In genomic region chr4:139694522-139694921, GRCh38 we compare ENCODE assay signal across 20 cellular contexts. TPM values are rescaled to one million over a fixed set of nuclear protein-coding genes. Genes with fewer than 3 reads are reported as not detected.
A peak's percentile ranks its signal among the peaks of the same experiment; 100 is the strongest.
DNase-seq lines count a peak whose midpoint lies in the region; ATAC-seq, FAIRE-seq and TF ChIP-seq lines count a peak whose summit lies in the region.
"Had no signal": no experiment of that assay in that cellular context is flagged by ENCODE, and none has a peak within 500 bp of the region (broad histone marks: within the 10 kb centered on the region; RNA-seq: fewer than 3 reads in every experiment).

No MANE protein-coding gene starts in this region.

- peaks cover 4% of the 10 kb centered on the region in 2 donors for H3K9me3 Mint-ChIP-seq in stimulated activated naive B cell treated with anti-CD40 and anti-IgM and Interleukin-4, amounts not matched to agents 10 μg/mL and 1 μg/mL and 100 μg/mL, for 72 hours

- H3K27ac ChIP-seq in HepG2 (ENCODE audit: extremely low read length, insufficient read depth, low read length) = peak overlapping the region; percentile 97
- no peak overlapping the region for H3K27ac ChIP-seq in right lobe of liver
- H3K27ac ChIP-seq: 22Rv1; A549; BLaER1 treated with 17β-estradiol and CSF1 and Interleukin-3, amounts not matched to agents 10 nM and 100 nM had no signal

- BruUV-seq in HepG2 (replicated peaks; lab: Mats Ljungman, UMichigan) = no TSS peak

- no peak overlapping the region for H3K27ac Mint-ChIP-seq in stimulated activated naive B cell treated with anti-CD40 and anti-IgM and Interleukin-4, amounts not matched to agents 10 μg/mL and 1 μg/mL and 100 μg/mL, for 72 hours
- H3K27ac Mint-ChIP-seq: B cell; CD4-positive, alpha-beta T cell; CD8-positive, alpha-beta T cell had no signal

- H3K4me3 ChIP-seq in HepG2 (replicated peaks in 1 of 3; ENCODE audit: insufficient read depth in 1 of 3, low read depth in 2 of 3, low read length in 3 of 3) = no peak overlapping the region
- no peak overlapping the region for H3K4me3 ChIP-seq in right lobe of liver
- H3K4me3 ChIP-seq: A549; BLaER1 treated with 17β-estradiol and CSF1 and Interleukin-3, amounts not matched to agents 10 nM and 100 nM had no signal

- CTCF ChIA-PET in HepG2 (lab: Yijun Ruan, JAX; ENCODE audit: low intra/inter-chr PET ratio, low total read pairs) = no interaction called here

- TF ChIP-seq POLR2A in HepG2 (IDR thresholded peaks at IDR 0.05; ENCODE audit: insufficient read depth in 1 of 2, low read depth in 2 of 2, low read length in 2 of 2) (no peak), right lobe of liver (IDR thresholded peaks at IDR 0.05) (no peak)

- ATAC-seq in HepG2 = no peak
- no peak for ATAC-seq in right lobe of liver
- ATAC-seq in stimulated activated naive B cell treated with anti-CD40 and anti-IgM and Interleukin-4, amounts not matched to agents 10 μg/mL and 1 μg/mL and 100 μg/mL, for 72 hours (replicated peaks) = no peak
- ATAC-seq: A549; CD8-positive, alpha-beta T cell had no signal

- no peaks in the 10 kb centered on the region for H3K9me3 ChIP-seq in HepG2 (ENCODE audit: low read length)
- H3K9me3 ChIP-seq in right lobe of liver = no peaks in the 10 kb centered on the region
- H3K9me3 ChIP-seq: Caco-2 had no signal

- peaks cover 4 to 13% of the 10 kb centered on the region in 2 donors for H3K4me1 Mint-ChIP-seq in stimulated activated naive B cell treated with anti-CD40 and anti-IgM and Interleukin-4, amounts not matched to agents 10 μg/mL and 1 μg/mL and 100 μg/mL, for 72 hours

- H3K79me2 ChIP-seq in HepG2 (ENCODE audit: insufficient read depth, low read length) = peaks cover 64% of the 10 kb centered on the region

- intact Hi-C loops in HepG2 (cut with micrococcal nuclease; ENCODE audit: unreplicated experiment) (no loop called here), right lobe of liver (cut with DNase I) (no loop called here)

- TF ChIP-seq CTCF in HepG2 (CRISPR knock-in tag; IDR thresholded peaks at IDR 0.05) = no peak
- TF ChIP-seq CTCF in right lobe of liver (IDR thresholded peaks at IDR 0.05) = no peak

- no peak overlapping the region for H2AFZ ChIP-seq in HepG2 (ENCODE audit: low read length)

- no peak for TF ChIP-seq RAD21 in HepG2 (CRISPR knock-in tag; IDR thresholded peaks at IDR 0.05)

- no peaks in the 10 kb centered on the region for H3K27me3 ChIP-seq in HepG2 (ENCODE audit: control insufficient read depth in 1 of 2, insufficient read depth in 2 of 2, low read length in 2 of 2)
- no peaks in the 10 kb centered on the region for H3K27me3 ChIP-seq in right lobe of liver
- H3K27me3 ChIP-seq: BLaER1 treated with 17β-estradiol and CSF1 and Interleukin-3, amounts not matched to agents 10 nM and 100 nM had no signal

- TF ChIP-seq EP300 in HepG2 (IDR thresholded peaks at IDR 0.05; ENCODE audit: low read depth in 2 of 2, low read length in 2 of 2) (no peak), HepG2 (CRISPR knock-in tag; IDR thresholded peaks at IDR 0.05; ENCODE audit: borderline replicate concordance) (no peak)

- H3K36me3 Mint-ChIP-seq in stimulated activated naive B cell treated with anti-CD40 and anti-IgM and Interleukin-4, amounts not matched to agents 10 μg/mL and 1 μg/mL and 100 μg/mL, for 72 hours = peaks cover 3 to 11% of the 10 kb centered on the region in 2 donors
- H3K36me3 Mint-ChIP-seq: CD8-positive, alpha-beta T cell had no signal

- no peaks in the 10 kb centered on the region for H4K20me1 ChIP-seq in HepG2 (ENCODE audit: insufficient read depth, low read length)
- H4K20me1 ChIP-seq: BLaER1 treated with 17β-estradiol and CSF1 and Interleukin-3, amounts not matched to agents 10 nM and 100 nM had no signal

- peaks cover 66% of the 10 kb centered on the region for H3K4me1 ChIP-seq in HepG2 (ENCODE audit: insufficient read depth, low read length)
- H3K4me1 ChIP-seq in right lobe of liver = peaks cover 0 to 44% (median 20%) of the 10 kb centered on the region in 4 donors
- H3K4me1 ChIP-seq: A549 had no signal

- DNase-seq in HepG2 (ENCODE audit: low spot score) (no peak), right lobe of liver (no peak), amniotic epithelial cell (ENCODE audit: low read depth) (peak; percentile 81), activated gamma-delta T cell treated with Interleukin-2 at 50 U/mL for 16 hours (no peak)
- no peak for DNase-seq in stimulated activated naive B cell treated with anti-CD40 and anti-IgM and Interleukin-4, amounts not matched to agents 10 μg/mL and 1 μg/mL and 100 μg/mL, for 72 hours
- DNase-seq: AML-193; Caco-2; Calu3; CD4-positive, alpha-beta T cell; CD8-positive, alpha-beta T cell; DMS79 treated with DMSO at 0.1 percent for 48 hours; GF-D8 had no signal

- no peaks in the 10 kb centered on the region for H3K27me3 Mint-ChIP-seq in stimulated activated naive B cell treated with anti-CD40 and anti-IgM and Interleukin-4, amounts not matched to agents 10 μg/mL and 1 μg/mL and 100 μg/mL, for 72 hours
- H3K27me3 Mint-ChIP-seq: B cell; CD4-positive, alpha-beta T cell had no signal

- no peak overlapping the region for H3K4me3 Mint-ChIP-seq in stimulated activated naive B cell treated with anti-CD40 and anti-IgM and Interleukin-4, amounts not matched to agents 10 μg/mL and 1 μg/mL and 100 μg/mL, for 72 hours
- H3K4me3 Mint-ChIP-seq: B cell; CD4-positive, alpha-beta T cell; CD8-positive, alpha-beta T cell had no signal

- H3K4me2 ChIP-seq in HepG2 (ENCODE audit: low read depth, low read length) = no peak overlapping the region
- H3K4me2 ChIP-seq: A549; BLaER1 treated with 17β-estradiol and CSF1 and Interleukin-3, amounts not matched to agents 10 nM and 100 nM had no signal

- FAIRE-seq in HepG2 (lab: Jason Lieb, UNC) = no peak
- FAIRE-seq: A549, D721Med, G401.6, GM12891, GM19239 had no signal

- POLR2A ChIA-PET in HepG2 (lab: Yijun Ruan, JAX) = interaction anchor here (0.5 kb wide), 1 partner anchor 166 kb away, joined by 4 read pairs; no protein-coding TSS in a partner anchor

- peaks cover 8 to 57% of the 10 kb centered on the region in 2 experiments for H3K36me3 ChIP-seq in HepG2 (replicated peaks in 1 of 2; ENCODE audit: control insufficient read depth in 1 of 2, insufficient read depth in 2 of 2, low read length in 2 of 2)
- H3K36me3 ChIP-seq in right lobe of liver = peaks cover 0 to 20% (median 2%) of the 10 kb centered on the region in 4 donors

- in situ Hi-C loops in HepG2 (cut with HindIII; ENCODE audit: extremely low pct_ligation_motif_present, low pct_unique_long_range_greater_than_20kb) = no loop called here

- 97% methylated on average over 1 of the region's 1 CpG for WGBS in HepG2 (ENCODE audit: low lambda C conversion rate)
- WGBS in right lobe of liver (ENCODE audit: insufficient coverage, low coverage, low lambda C conversion rate, missing lambda C conversion rate) = 71% methylated on average over 1 of the region's 1 CpG

- H3K9ac ChIP-seq in HepG2 (ENCODE audit: insufficient read depth, low read depth, low read length) = no peak overlapping the region
- H3K9ac ChIP-seq: BLaER1 treated with 17β-estradiol and CSF1 and Interleukin-3, amounts not matched to agents 10 nM and 100 nM had no signal

TF ChIP-seq in HepG2, 621 proteins besides CTCF, POLR2A, EP300 and RAD21:
- TF ChIP-seq ZNF557 (CRISPR knock-in tag; IDR thresholded peaks at IDR 0.05) (no peak), GLMP (CRISPR knock-in tag; IDR thresholded peaks at IDR 0.05; ENCODE audit: borderline replicate concordance) (no peak), MAFG (CRISPR knock-in tag; IDR thresholded peaks at IDR 0.05) (no peak), ZNF629 (CRISPR knock-in tag; conservative IDR thresholded peaks at IDR 0.05) (peak; percentile 75; the same call in 1 of the 2 replicates), ZNF468 (CRISPR knock-in tag; IDR thresholded peaks at IDR 0.05) (no peak), KDM2A (CRISPR knock-in tag; IDR thresholded peaks at IDR 0.05; ENCODE audit: borderline replicate concordance, low read depth) (no peak)

RNA-seq across cellular contexts. Expression of gene MGST2, which starts 28.9 kb away (rescaled TPM):
- total RNA-seq in HepG2 (2016; rRNA removed; fragmentation: Illumina TruSeq; extraction: Trizol) (120 and 205 TPM in 2 replicates), right lobe of liver (100 to 1,000 TPM; 105 to 125 (median 114) TPM)
- 66.9 and 76.7 TPM in 2 replicates for total RNA-seq in HepG2 (2016; cell fraction: cytosol; rRNA removed; fragmentation: Illumina TruSeq; extraction: Trizol; ENCODE audit: low read depth)
- 124 and 205 TPM in 2 replicates for total RNA-seq in HepG2 (2016; cell fraction: insoluble cytoplasmic fraction; rRNA removed; fragmentation: Illumina TruSeq; extraction: Trizol)
- total RNA-seq in HepG2 (2016; cell fraction: membrane; rRNA removed; fragmentation: Illumina TruSeq; extraction: Trizol) = 50.8 and 53.3 TPM in 2 replicates
- total RNA-seq in HepG2 (2016; cell fraction: nucleus; rRNA removed; fragmentation: Illumina TruSeq; extraction: Trizol) = 168 and 186 TPM in 2 replicates
- 312 and 416 TPM in 2 replicates for polyA plus RNA-seq in HepG2 (2011; rRNA removed)
- 312 and 476 TPM in 2 replicates for polyA plus RNA-seq in HepG2 (2011; cell fraction: cytosol; rRNA removed)
- polyA plus RNA-seq in HepG2 (2011; cell fraction: nucleus; rRNA removed) = 137 and 177 TPM in 2 replicates
- polyA plus RNA-seq in HepG2 (2012) = 293 and 426 TPM in 2 replicates
- polyA plus RNA-seq in HepG2 (2016; cell fraction: cytosol; fragmentation: Illumina TruSeq; extraction: Trizol; ENCODE audit: low read depth) = 57.8 and 59.6 TPM in 2 replicates
- 132 and 154 TPM in 2 replicates for polyA plus RNA-seq in HepG2 (2016; cell fraction: insoluble cytoplasmic fraction; fragmentation: Illumina TruSeq; extraction: Trizol; ENCODE audit: low read depth)
- polyA plus RNA-seq in HepG2 (2016; cell fraction: membrane; fragmentation: Illumina TruSeq; extraction: Trizol; ENCODE audit: low read depth) = 49.5 and 55.2 TPM in 2 replicates
- polyA plus RNA-seq in HepG2 (2016; cell fraction: nucleus; fragmentation: Illumina TruSeq; extraction: Trizol; ENCODE audit: insufficient read depth, low read depth) = 282 and 318 TPM in 2 replicates
- polyA minus RNA-seq in HepG2 (2011; rRNA and poly(A)+ RNA removed; ENCODE audit: low replicate concordance) = 18.4 and 54.7 TPM in 2 replicates
- 93.2 and 100 TPM in 2 replicates for polyA minus RNA-seq in HepG2 (2011; cell fraction: cytosol; rRNA and poly(A)+ RNA removed)
- polyA minus RNA-seq in HepG2 (2011; cell fraction: nucleus; rRNA and poly(A)+ RNA removed) = 263 and 286 TPM in 2 replicates
